Comparison of ENCODE assay signal across 10 cellular contexts in genomic region chr19:38676878-38677646, GRCh38. TPM values are rescaled to one million over a fixed set of nuclear protein-coding genes. Genes with fewer than 3 reads are reported as not detected.
DNase-seq lines count a peak whose midpoint lies in the region; ATAC-seq and TF ChIP-seq lines count a peak whose summit lies in the region.
"Had no signal": no experiment of that assay in that cellular context is flagged by ENCODE, and none has a peak within 500 bp of the region (broad histone marks: within the 10 kb centered on the region; RNA-seq: fewer than 3 reads in every experiment).

No MANE protein-coding gene starts in this region.

- TF ChIP-seq POLR2A in breast epithelium (IDR thresholded peaks at IDR 0.05) (no peak), testis (IDR thresholded peaks at IDR 0.05) (no peak)

- H3K36me3 ChIP-seq in SK-N-SH (replicated peaks in 1 of 2; ENCODE audit: control insufficient read depth in 1 of 2, insufficient read depth in 2 of 2, low read length in 1 of 2) (peaks cover 5 to 27% of the 10 kb centered on the region in 2 experiments), breast epithelium (no peaks in the 10 kb centered on the region), lung (ENCODE audit: control insufficient read depth in 2 of 2, insufficient read depth in 2 of 2, low read length in 2 of 2) (peaks cover 0 to 17% of the 10 kb centered on the region in 2 donors), testis (ENCODE audit: low read depth, missing control alignments) (no peaks in the 10 kb centered on the region)

- H3K27ac ChIP-seq in SK-N-SH (ENCODE audit: low read depth in 2 of 2, low read length in 1 of 2) (peak overlapping the region in 1 of 2 experiments; percentile 52; a peak in 2 of 4 replicates), breast epithelium (peak overlapping the region; percentile 94 to 99), lung (ENCODE audit: low read depth in 1 of 2, low read length in 1 of 2) (peak overlapping the region; percentile 33 to 93), temporal lobe (ENCODE audit: low read depth, low read length) (peak overlapping the region; percentile 19), testis (peak overlapping the region in 1 of 2 donors; percentile 30)

- ATAC-seq in SK-N-SH treated with all-trans-retinoic acid at 6 μM for 48 hours (no peak), lung (ENCODE audit: insufficient read depth, low FRiP score) (no peak)

- peaks cover 13 to 35% of the 10 kb centered on the region in 2 experiments; a peak in 3 of 4 replicates for H3K4me1 ChIP-seq in SK-N-SH (ENCODE audit: control insufficient read depth in 1 of 2, insufficient read depth in 2 of 2, low read depth in 1 of 2, low read length in 1 of 2)
- H3K4me1 ChIP-seq in breast epithelium: peaks cover 5 to 30% of the 10 kb centered on the region in 2 donors
- H3K4me1 ChIP-seq in lung (ENCODE audit: control insufficient read depth in 2 of 2, insufficient read depth in 2 of 2, low read length in 2 of 2): peaks cover 37 to 55% of the 10 kb centered on the region in 2 donors
- peaks cover 6% of the 10 kb centered on the region for H3K4me1 ChIP-seq in testis

- TF ChIP-seq CTCF in SK-N-SH (IDR thresholded peaks at IDR 0.05) (no peak), breast epithelium (IDR thresholded peaks at IDR 0.05) (no peak), lung (IDR thresholded peaks at IDR 0.05; ENCODE audit: control extremely low read depth, extremely low read depth) (no peak), testis (IDR thresholded peaks at IDR 0.05) (no peak)

- 95% methylated on average over 11 of the region's 11 CpGs for WGBS in SK-N-SH (ENCODE audit: low lambda C conversion rate)
- WGBS in lung, 2 donors: 71 to 75% methylated on average over 11 of the region's 11 CpGs
- WGBS in testis, 2 donors: 84 to 87% methylated on average over 11 of the region's 11 CpGs

- H2AFZ ChIP-seq in SK-N-SH (ENCODE audit: low read depth): no peak overlapping the region

- no peak for TF ChIP-seq RAD21 in SK-N-SH (IDR thresholded peaks at IDR 0.05; ENCODE audit: low read length)

- no peak for TF ChIP-seq EP300 in SK-N-SH (IDR thresholded peaks at IDR 0.05; ENCODE audit: borderline replicate concordance in 1 of 2, low read depth in 1 of 2, low read length in 1 of 2)

- peaks cover 71% of the 10 kb centered on the region for H4K20me1 ChIP-seq in SK-N-SH (ENCODE audit: insufficient read depth)

- H3K27me3 ChIP-seq in SK-N-SH (ENCODE audit: insufficient read depth) (no peaks in the 10 kb centered on the region), breast epithelium (no peaks in the 10 kb centered on the region), lung (ENCODE audit: control insufficient read depth, insufficient read depth) (no peaks in the 10 kb centered on the region), testis (no peaks in the 10 kb centered on the region)

- H3K9me2 ChIP-seq in SK-N-SH: no peaks in the 10 kb centered on the region

- DNase-seq in SK-N-SH (no peak), breast epithelium (ENCODE audit: low spot score in 2 of 2) (no peak), lung (ENCODE audit: low spot score) (no peak), NCI-H2081 (lab: John Stamatoyannopoulos, UW) (no peak), testis (no peak), kidney tubule cell (ENCODE audit: low spot score) (no peak)
- DNase-seq: NCI-H1694 had no signal

- CTCF ChIA-PET in SK-N-SH (lab: Yijun Ruan, JAX): interaction anchor here (0.6 to 1.4 kb wide), 2 partner anchors 8 to 43 kb away, joined by 3 read pairs; no protein-coding TSS in a partner anchor

- intact Hi-C loops in breast epithelium (cut with DNase I; ENCODE audit: low total_unique reads): no loop called here
- intact Hi-C loops in testis (cut with DNase I; ENCODE audit: low total_unique reads): no loop called here

- H3K9me3 ChIP-seq in SK-N-SH (no peaks in the 10 kb centered on the region), breast epithelium (no peaks in the 10 kb centered on the region), lung (ENCODE audit: control insufficient read depth in 2 of 2, insufficient read depth in 1 of 2, low read length in 1 of 2) (no peaks in the 10 kb centered on the region), testis (no peaks in the 10 kb centered on the region)

- no peak overlapping the region for H3K9ac ChIP-seq in SK-N-SH

- POLR2A ChIA-PET in SK-N-SH (lab: Yijun Ruan, JAX): no interaction called here

- H3K4me3 ChIP-seq in SK-N-SH (ENCODE audit: low read depth in 2 of 2, low read length in 1 of 2) (no peak overlapping the region), breast epithelium (peak overlapping the region in 1 of 3 donors; percentile 5), lung (no peak overlapping the region), testis (no peak overlapping the region)

- H3F3A ChIP-seq in SK-N-SH (replicated peaks; ENCODE audit: insufficient read depth): peaks cover 41% of the 10 kb centered on the region

- 0 out of 2 replicates have a peak overlapping the region, but pooled peaks have one; percentile 31 for H3K4me2 ChIP-seq in SK-N-SH

- H3K79me2 ChIP-seq in SK-N-SH (ENCODE audit: insufficient read depth): peaks cover 97% of the 10 kb centered on the region

TF ChIP-seq in SK-N-SH, 30 proteins besides CTCF, POLR2A, EP300 and RAD21:
- TF ChIP-seq MAX (IDR thresholded peaks at IDR 0.05; ENCODE audit: low read depth): no peak
- no peak for TF ChIP-seq CHD2 (IDR thresholded peaks at IDR 0.05; ENCODE audit: low read length, partially characterized antibody)

TF ChIP-seq in SK-N-SH treated with all-trans-retinoic acid at 6 μM for 48 hours, 23 proteins besides CTCF, POLR2A, EP300 and RAD21:
- TF ChIP-seq ARNTL (CRISPR knock-in tag; IDR thresholded peaks at IDR 0.05; ENCODE audit: borderline replicate concordance, low read depth) (no peak), POU6F1 (CRISPR knock-in tag; IDR thresholded peaks at IDR 0.05; ENCODE audit: borderline replicate concordance, low read depth) (no peak), BACH2 (CRISPR knock-in tag; IDR thresholded peaks at IDR 0.05; ENCODE audit: borderline replicate concordance) (no peak), ESRRG (CRISPR knock-in tag; IDR thresholded peaks at IDR 0.05) (no peak)

RNA-seq across cellular contexts. Expression of gene ACTN4, which starts 29.6 kb away (rescaled TPM):
- polyA plus RNA-seq in SK-N-SH (2012; rRNA removed) (494 and 598 TPM in 2 replicates), lung (100 to 1,000 TPM; 229 to 394 TPM), testis (ENCODE audit: insufficient read depth, low read depth, low replicate concordance) (158 TPM)
- 222 and 365 TPM in 2 replicates for polyA plus RNA-seq in SK-N-SH (2012; cell fraction: cytosol; rRNA removed)
- polyA plus RNA-seq in SK-N-SH (2012; cell fraction: nucleus; rRNA removed): 687 and 951 TPM in 2 replicates
- total RNA-seq in breast epithelium (100 to 1,000 TPM; 182 to 296 (median 269) TPM), lung (100 to 1,000 TPM; 339 to 552 TPM), temporal lobe (51.9 TPM), testis (100 to 1,000 TPM; 112 to 135 TPM)

RNA-seq across cellular contexts. Expression of gene EIF3K, which starts 58.1 kb away (rescaled TPM):
- polyA plus RNA-seq in SK-N-SH (2012; rRNA removed) (405 and 484 TPM in 2 replicates), lung (100 to 1,000 TPM; 266 to 344 TPM), testis (ENCODE audit: insufficient read depth, low read depth, low replicate concordance) (201 TPM)
- 274 and 343 TPM in 2 replicates for polyA plus RNA-seq in SK-N-SH (2012; cell fraction: cytosol; rRNA removed)
- 285 and 487 TPM in 2 replicates for polyA plus RNA-seq in SK-N-SH (2012; cell fraction: nucleus; rRNA removed)
- total RNA-seq in breast epithelium (100 to 1,000 TPM; 401 to 562 (median 420) TPM), lung (100 to 1,000 TPM; 142 to 243 TPM), temporal lobe (89.0 TPM), testis (100 to 1,000 TPM; 195 to 235 TPM)

RNA-seq across cellular contexts. Expression of gene MAP4K1, which starts 59.3 kb away (rescaled TPM):
- 0.31 and 0.37 TPM in 2 replicates for polyA plus RNA-seq in SK-N-SH (2012; rRNA removed)
- 0.10 and 0.20 TPM in 2 replicates for polyA plus RNA-seq in SK-N-SH (2012; cell fraction: cytosol; rRNA removed)
- polyA plus RNA-seq in SK-N-SH (2012; cell fraction: nucleus; rRNA removed): 2.8 TPM in 2 replicates
- total RNA-seq in breast epithelium: 1 to 10 TPM; 2.5 to 9.3 (median 3.6) TPM
- total RNA-seq in lung: 1 to 10 TPM; 4.0 to 9.8 TPM
- 10 to 100 TPM in 1 of 2 donors, 1 to 10 TPM in 1; 7.0 to 13.1 TPM for polyA plus RNA-seq in lung
- 0.49 TPM for total RNA-seq in temporal lobe
- total RNA-seq in testis: 1 to 10 TPM; 2.8 to 9.9 TPM
- polyA plus RNA-seq in testis (ENCODE audit: insufficient read depth, low read depth, low replicate concordance): 8.3 TPM
- total RNA-seq: glomerular endothelial cell had no signal
